ENCODE assay signal across 26 cellular contexts in genomic region chr3:165754219-165755007, GRCh38.
"Had no signal": no experiment of that assay in that cellular context is flagged by ENCODE, and none has a peak within 500 bp of the region (broad histone marks: within the 10 kb centered on the region; RNA-seq: fewer than 3 reads in every experiment).

No MANE protein-coding gene starts in this region.

- H3K4me3 ChIP-seq: gastrocnemius medialis, ovary, prostate gland, spleen, testis, uterus had no signal

- H3K4me1 ChIP-seq: gastrocnemius medialis, prostate gland, spleen, testis, uterus had no signal

- H3K27me3 ChIP-seq: brain microvascular endothelial cell, gastrocnemius medialis, neutrophil, ovary, spleen, testis, uterus had no signal

- H3K36me3 ChIP-seq: brain microvascular endothelial cell, gastrocnemius medialis, neutrophil, ovary, prostate gland, spleen, uterus had no signal

- ATAC-seq: activated CD4-positive, CD25-positive, alpha-beta regulatory T cell treated with anti-CD3 and anti-CD28 coated beads, Interleukin-2, amount 50 U/mL, for 24 hours; activated CD8-positive, alpha-beta memory T cell treated with anti-CD3 and anti-CD28 coated beads, Interleukin-2, amount 10 ng/mL, durations not matched to agents 7 days and 5 days; activated CD8-positive, alpha-beta T cell treated with anti-CD3 and anti-CD28 coated beads for 36 hours; activated naive CD8-positive, alpha-beta T cell treated with anti-CD3 and anti-CD28 coated beads, Interleukin-2, amount 50 U/mL, for 24 hours; gastrocnemius medialis; left ventricle myocardium superior had no signal

- H3K9me3 Mint-ChIP-seq: activated CD4-positive, alpha-beta T cell treated with anti-CD3 and anti-CD28 coated beads, Interleukin-2, amount 10 ng/mL, durations not matched to agents 24 days and 14 days; activated CD8-positive, alpha-beta T cell treated with anti-CD3 and anti-CD28 coated beads for 36 hours; activated naive CD8-positive, alpha-beta T cell treated with anti-CD3 and anti-CD28 coated beads, Interleukin-2, amount 50 U/mL, for 24 hours; nephron had no signal

- H3K27ac ChIP-seq: brain microvascular endothelial cell, gastrocnemius medialis, neutrophil, ovary, prostate gland, spleen, testis, uterus had no signal

- DNase-seq: activated CD4-positive, alpha-beta T cell treated with anti-CD3 and anti-CD28 coated beads, Interleukin-2, amount 10 ng/mL, durations not matched to agents 24 days and 14 days; activated CD8-positive, alpha-beta memory T cell treated with anti-CD3 and anti-CD28 coated beads, Interleukin-2, amount 10 ng/mL, durations not matched to agents 7 days and 5 days; activated CD8-positive, alpha-beta T cell treated with anti-CD3 and anti-CD28 coated beads for 36 hours; activated gamma-delta T cell; activated naive CD4-positive, alpha-beta T cell treated with anti-CD3 and anti-CD28 coated beads, Interleukin-2, amount 50 U/mL, for 16 hours; activated naive CD8-positive, alpha-beta T cell treated with anti-CD3 and anti-CD28 coated beads, Interleukin-2, amount 50 U/mL, for 24 hours; activated T-cell treated with anti-CD3 and anti-CD28 coated beads for 4 hours; aorta; central memory CD4-positive, alpha-beta T cell; dermis blood vessel endothelial cell; effector CD8-positive, alpha-beta T cell; gastrocnemius medialis; hypothalamus; left ventricle myocardium superior; ovary; spleen; stimulated activated CD4-positive, alpha-beta T cell treated with anti-CD3 and anti-CD28 coated beads, Interleukin-4, amount 100 ng/mL, for 1 hour; testis; trophoblast cell; uterus had no signal

- H3K4me1 Mint-ChIP-seq: activated CD4-positive, alpha-beta T cell treated with anti-CD3 and anti-CD28 coated beads, Interleukin-2, amount 10 ng/mL, durations not matched to agents 24 days and 14 days; activated CD8-positive, alpha-beta memory T cell treated with anti-CD3 and anti-CD28 coated beads, Interleukin-2, amount 10 ng/mL, durations not matched to agents 7 days and 5 days; activated naive CD8-positive, alpha-beta T cell treated with anti-CD3 and anti-CD28 coated beads, Interleukin-2, amount 50 U/mL, for 24 hours had no signal

- H3K27ac Mint-ChIP-seq: activated CD4-positive, alpha-beta T cell treated with anti-CD3 and anti-CD28 coated beads, Interleukin-2, amount 10 ng/mL, durations not matched to agents 24 days and 14 days; activated CD8-positive, alpha-beta memory T cell treated with anti-CD3 and anti-CD28 coated beads, Interleukin-2, amount 10 ng/mL, durations not matched to agents 7 days and 5 days; activated CD8-positive, alpha-beta T cell treated with anti-CD3 and anti-CD28 coated beads for 36 hours; activated naive CD8-positive, alpha-beta T cell treated with anti-CD3 and anti-CD28 coated beads, Interleukin-2, amount 50 U/mL, for 24 hours; activated T-helper 1 cell treated with anti-CD3 and anti-CD28 coated beads, Interleukin-12 subunit alpha, Interleukin-12 subunit beta, Interleukin-2, Interleukin-4 antibody, amounts not matched to agents 30 ng/mL and 10 ng/mL and 1 ng/mL, durations not matched to agents 14 hours and 24 hours and 36 hours had no signal

- H3K27me3 Mint-ChIP-seq: activated CD4-positive, alpha-beta T cell treated with anti-CD3 and anti-CD28 coated beads, Interleukin-2, amount 10 ng/mL, durations not matched to agents 24 days and 14 days; activated CD8-positive, alpha-beta memory T cell treated with anti-CD3 and anti-CD28 coated beads, Interleukin-2, amount 10 ng/mL, durations not matched to agents 7 days and 5 days; activated CD8-positive, alpha-beta T cell treated with anti-CD3 and anti-CD28 coated beads for 36 hours; activated naive CD8-positive, alpha-beta T cell treated with anti-CD3 and anti-CD28 coated beads, Interleukin-2, amount 50 U/mL, for 24 hours had no signal

- H3K36me3 Mint-ChIP-seq: activated CD8-positive, alpha-beta memory T cell treated with anti-CD3 and anti-CD28 coated beads, Interleukin-2, amount 10 ng/mL, durations not matched to agents 7 days and 5 days had no signal

- H3K9me3 ChIP-seq: gastrocnemius medialis, neutrophil, ovary, prostate gland, testis, uterus had no signal

- H3K4me3 Mint-ChIP-seq: activated CD4-positive, alpha-beta T cell treated with anti-CD3 and anti-CD28 coated beads, Interleukin-2, amount 10 ng/mL, durations not matched to agents 24 days and 14 days; activated CD8-positive, alpha-beta memory T cell treated with anti-CD3 and anti-CD28 coated beads, Interleukin-2, amount 10 ng/mL, durations not matched to agents 7 days and 5 days; activated CD8-positive, alpha-beta T cell treated with anti-CD3 and anti-CD28 coated beads for 36 hours; activated naive CD8-positive, alpha-beta T cell treated with anti-CD3 and anti-CD28 coated beads, Interleukin-2, amount 50 U/mL, for 24 hours; activated T-helper 1 cell treated with anti-CD3 and anti-CD28 coated beads, Interleukin-12 subunit alpha, Interleukin-12 subunit beta, Interleukin-2, Interleukin-4 antibody, amounts not matched to agents 30 ng/mL and 10 ng/mL and 1 ng/mL, durations not matched to agents 14 hours and 24 hours and 36 hours; nephron had no signal
